Comparison of ENCODE assay signal across 8 cellular contexts in the genomic region with DNA sequence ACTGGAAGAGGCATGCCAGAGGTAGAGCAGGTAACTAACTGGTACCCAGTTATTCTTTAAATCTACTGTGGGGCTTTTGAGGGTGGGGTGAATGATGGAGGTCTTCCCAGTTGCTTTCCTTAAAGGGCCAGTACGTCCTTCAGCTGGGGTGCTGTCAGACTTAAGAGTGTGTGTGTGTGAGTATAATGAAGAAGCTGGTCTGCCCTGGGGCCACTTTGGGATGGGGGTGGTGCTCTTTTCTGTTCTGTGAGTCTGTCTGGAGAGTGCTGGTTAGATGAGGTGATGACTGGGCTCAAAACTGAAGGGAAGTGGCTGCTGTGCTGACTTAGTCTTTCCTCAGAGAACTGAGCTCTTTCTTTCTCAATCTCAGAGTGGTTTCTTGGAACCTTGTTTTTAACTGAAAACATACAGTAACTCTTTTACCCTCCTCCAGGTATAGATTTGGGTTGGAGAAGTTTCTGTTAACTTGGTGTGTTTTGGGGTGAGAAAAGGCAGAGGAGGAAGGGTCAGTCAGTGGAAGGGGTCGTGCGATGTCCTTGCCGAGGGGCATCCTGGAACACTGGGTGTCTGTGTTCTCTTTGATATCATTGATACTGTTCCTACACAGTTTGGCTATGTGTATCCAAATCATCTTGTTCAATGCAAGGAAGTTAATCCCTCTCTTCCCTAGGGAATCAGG. TPM values are rescaled to one million over a fixed set of nuclear protein-coding genes. Genes with fewer than 3 reads are reported as not detected.
DNase-seq lines count a peak whose midpoint lies in the region; ATAC-seq and TF ChIP-seq lines count a peak whose summit lies in the region.

No MANE protein-coding gene starts in this region.

- peak overlapping the region; percentile 99 for H3K4me3 Mint-ChIP-seq in T-helper 1 cell treated with Interleukin-12 subunit alpha and Interleukin-12 subunit beta and Interleukin-4 antibody, amounts not matched to agents 30 μg/mL and 1 μg/mL, for 36 hours

- DNase-seq in HCEC 1CT (peak; percentile 72), astrocyte of the cerebellum (ENCODE audit: low read depth) (no peak), spleen (peak; percentile 85), retina (no peak), NCI-H446 treated with DMSO at 0.1 percent for 48 hours (lab: John Stamatoyannopoulos, UW) (no peak)

- H3K27ac ChIP-seq in iPS-20b (ENCODE audit: low read length) (peak overlapping the region; percentile 1), spleen (peak overlapping the region; percentile 78 to 94 (median 89))

- peak overlapping the region; percentile 51 for H3K4me3 ChIP-seq in astrocyte of the cerebellum (ENCODE audit: low read depth, low read length)
- H3K4me3 ChIP-seq in iPS-20b (ENCODE audit: low read length) = peak overlapping the region; percentile 38; the same call in 1 of the 2 replicates
- peak overlapping the region; percentile 11 to 67 (median 33) for H3K4me3 ChIP-seq in spleen

- H3K27me3 Mint-ChIP-seq in T-helper 1 cell treated with Interleukin-12 subunit alpha and Interleukin-12 subunit beta and Interleukin-4 antibody, amounts not matched to agents 30 μg/mL and 1 μg/mL, for 36 hours (ENCODE audit: low read depth) = no peaks in the 10 kb centered on the region

- no peaks in the 10 kb centered on the region for H3K9me3 ChIP-seq in iPS-20b (ENCODE audit: insufficient read depth, low read depth, low read length)
- H3K9me3 ChIP-seq in spleen = no peaks in the 10 kb centered on the region

- 9 to 27% (median 17%) methylated on average over 4 of the region's 4 CpGs for WGBS in spleen, 5 donors

- in situ Hi-C loops in astrocyte of the cerebellum (cut with HindIII; ENCODE audit: low sequenced_read_pairs) = no loop called here

- H3K9me3 Mint-ChIP-seq in T-helper 1 cell treated with Interleukin-12 subunit alpha and Interleukin-12 subunit beta and Interleukin-4 antibody, amounts not matched to agents 30 μg/mL and 1 μg/mL, for 36 hours = no peaks in the 10 kb centered on the region

- H3K36me3 ChIP-seq in iPS-20b (ENCODE audit: insufficient read depth, low read depth, low read length) (no peaks in the 10 kb centered on the region), spleen (no peaks in the 10 kb centered on the region)

- H3K4me1 ChIP-seq in iPS-20b (ENCODE audit: insufficient read depth, low read length) (peaks cover 23% of the 10 kb centered on the region), spleen (peaks cover 14 to 70% (median 50%) of the 10 kb centered on the region in 6 donors)

- no peak for TF ChIP-seq CTCF in astrocyte of the cerebellum (IDR thresholded peaks at IDR 0.05; ENCODE audit: low read depth, low read length, missing control alignments)
- TF ChIP-seq CTCF in spleen (IDR thresholded peaks at IDR 0.05 in 8 of 11, conservative IDR thresholded peaks at IDR 0.05 in 3 of 11) = no peak

- H3K9ac ChIP-seq in iPS-20b (ENCODE audit: low read depth, low read length) = peak overlapping the region; percentile 54; the same call in 1 of the 2 replicates

- no peak for ATAC-seq in GM18858 (IDR thresholded peaks at IDR 0.05; ENCODE audit: unreplicated experiment)

- H3K4me1 Mint-ChIP-seq in T-helper 1 cell treated with Interleukin-12 subunit alpha and Interleukin-12 subunit beta and Interleukin-4 antibody, amounts not matched to agents 30 μg/mL and 1 μg/mL, for 36 hours (ENCODE audit: low read depth) = peaks cover 36% of the 10 kb centered on the region

- TF ChIP-seq POLR2A in spleen (IDR thresholded peaks at IDR 0.05) = no peak

- H3K27ac Mint-ChIP-seq in T-helper 1 cell treated with Interleukin-12 subunit alpha and Interleukin-12 subunit beta and Interleukin-4 antibody, amounts not matched to agents 30 μg/mL and 1 μg/mL, for 36 hours = peak overlapping the region; percentile 98

- H3K27me3 ChIP-seq in iPS-20b (ENCODE audit: insufficient read depth, low read length) = no peaks in the 10 kb centered on the region
- H3K27me3 ChIP-seq in spleen (replicated peaks in 1 of 7) = no peaks in the 10 kb centered on the region

- intact Hi-C loops in spleen (cut with DNase I; ENCODE audit: low total_unique reads) = no loop called here

- H3K36me3 Mint-ChIP-seq in T-helper 1 cell treated with Interleukin-12 subunit alpha and Interleukin-12 subunit beta and Interleukin-4 antibody, amounts not matched to agents 30 μg/mL and 1 μg/mL, for 36 hours (ENCODE audit: low read depth) = peaks cover 16% of the 10 kb centered on the region

RNA-seq across cellular contexts. Expression of gene MACF1, which starts 0.7 kb away (rescaled TPM):
- total RNA-seq in spleen = 100 to 1,000 TPM; 363 to 641 (median 446) TPM
- 10 to 100 TPM; 50.8 to 77.9 (median 72.9) TPM for polyA plus RNA-seq in spleen

Comparison
In these comparisons a context has a peak if more than half of its experiments do, and no peak if none do; other contexts are left out.
1. DNase-seq: peak in HCEC 1CT (single experiment) and spleen (single experiment); none in astrocyte of the cerebellum (single experiment), retina (single experiment) and NCI-H446 treated with DMSO at 0.1 percent for 48 hours (single experiment).
2. Peak in every context shown above with its lines, with median percentiles within 50 percentile points of each other: H3K4me3 ChIP-seq.